In genomic region chr5:133082128-133082527, GRCh38 we compare ENCODE assay signal across 1 cellular context.
TF ChIP-seq lines count a peak whose summit lies in the region.

No MANE protein-coding gene starts in this region.

TF ChIP-seq in IMR-90, 13 proteins besides CTCF, POLR2A, EP300 and RAD21:
- TF ChIP-seq MAFK (IDR thresholded peaks at IDR 0.05; ENCODE audit: low read depth, low read length) (no peak), SMC3 (IDR thresholded peaks at IDR 0.05; ENCODE audit: low read depth, low read length) (no peak), FOS (IDR thresholded peaks at IDR 0.05; ENCODE audit: low read depth, low read length) (no peak), MXI1 (IDR thresholded peaks at IDR 0.05; ENCODE audit: borderline replicate concordance, low read depth, low read length) (no peak), BHLHE40 (IDR thresholded peaks at IDR 0.05; ENCODE audit: low read depth, low read length) (no peak), CHD1 (IDR thresholded peaks at IDR 0.05; ENCODE audit: low read depth, low read length) (no peak), MAZ (IDR thresholded peaks at IDR 0.05; ENCODE audit: borderline replicate concordance, low read depth, low read length) (no peak), CEBPB (IDR thresholded peaks at IDR 0.05; ENCODE audit: low read depth, low read length) (peak; percentile 69; the same call in 1 of the 2 replicates), ELK1 (IDR thresholded peaks at IDR 0.05; ENCODE audit: borderline replicate concordance, low read depth, low read length) (no peak)
TF ChIP-seq in IMR-90: peak in this region for 1.
